Comparison of ENCODE assay signal across 8 cellular contexts in genomic region chr6:33384581-33385020, GRCh38. TPM values are rescaled to one million over a fixed set of nuclear protein-coding genes. Genes with fewer than 3 reads are reported as not detected.
A peak's percentile ranks its signal among the peaks of the same experiment; 100 is the strongest.
DNase-seq lines count a peak whose midpoint lies in the region; ATAC-seq and TF ChIP-seq lines count a peak whose summit lies in the region.

No MANE protein-coding gene starts in this region.

- no peaks in the 10 kb centered on the region for H3K36me3 ChIP-seq in mammary epithelial cell (ENCODE audit: insufficient read depth, low read length)

- no peak overlapping the region for H3K27ac ChIP-seq in mammary epithelial cell (ENCODE audit: insufficient read depth, low read depth, low read length)

- H2AFZ ChIP-seq in mammary epithelial cell (ENCODE audit: low read depth, low read length): peak overlapping the region; percentile 47

- BruUV-seq in mammary epithelial cell (replicated peaks; lab: Mats Ljungman, UMichigan): no TSS peak

- POLR2A ChIA-PET in AG04449 (lab: Yijun Ruan, JAX): no interaction called here

- CTCF ChIA-PET in AG04449 (lab: Yijun Ruan, JAX): interaction anchor here (0.7 to 2.8 kb wide), 12 partner anchors 9 to 195 kb away, joined by 3 to 20 read pairs (median 4); partner anchors contain the start of gene BAK1
- CTCF ChIA-PET in mammary epithelial cell (lab: Charles Lee; ENCODE audit: low non-redundant PET): interaction anchor here (0.6 to 0.7 kb wide), 3 partner anchors 9 to 195 kb away, joined by 4 to 22 read pairs (median 6); partner anchors contain the start of gene BAK1

- in situ Hi-C loops in mammary epithelial cell (cut with MboI; ENCODE audit: low sequenced_read_pairs in 2 of 2): no loop called here

- TF ChIP-seq CTCF in AG04449 (IDR thresholded peaks at IDR 0.05; ENCODE audit: insufficient read depth, low read length, missing control alignments) (peak; percentile 42), mammary epithelial cell (conservative IDR thresholded peaks at IDR 0.05 in 1 of 2, IDR thresholded peaks at IDR 0.05 in 1 of 2; ENCODE audit: extremely low read depth in 1 of 2, insufficient read depth in 1 of 2, low read depth in 1 of 2, low read length in 2 of 2) (peak; percentile 49 to 62)

- DNase-seq in AG04449 (ENCODE audit: low read depth, low spot score) (peak; percentile 19), HT-29 (ENCODE audit: low spot score) (peak; percentile 39), mammary epithelial cell (peak; percentile 62), left lobe of liver (ENCODE audit: low spot score) (no peak), cerebellar nuclear complex (lab: John Stamatoyannopoulos, UW) (no peak), SW480 (ENCODE audit: low spot score) (no peak)
- DNase-seq in stimulated activated CD4-positive, alpha-beta T cell treated with anti-CD3 and anti-CD28 coated beads, Interleukin-2, amount 100 ng/mL, for 48 hours: no peak

- no peaks in the 10 kb centered on the region for H3K27me3 ChIP-seq in mammary epithelial cell (ENCODE audit: insufficient read depth, low read length)

- H3K4me3 ChIP-seq in AG04449 (ENCODE audit: low read depth, low read length) (no peak overlapping the region), mammary epithelial cell (replicated peaks in 1 of 3; ENCODE audit: insufficient read depth in 1 of 3, low read depth in 2 of 3, low read length in 3 of 3) (no peak overlapping the region)

- H3K79me2 ChIP-seq in mammary epithelial cell (ENCODE audit: insufficient read depth, low read length): no peaks in the 10 kb centered on the region

- dilution Hi-C loops in mammary epithelial cell (cut with HindIII; ENCODE audit: low sequenced_read_pairs): loop anchor here (5.0 kb wide), 3 partner anchors 43 to 97 kb away; partner anchors contain the start of genes PFDN6, WDR46 and ZBTB22

- H3K9me3 ChIP-seq in mammary epithelial cell (replicated peaks; ENCODE audit: insufficient read depth, low read length): no peaks in the 10 kb centered on the region

- H3K4me2 ChIP-seq in mammary epithelial cell (ENCODE audit: insufficient read depth, low read depth, low read length): no peak overlapping the region

- ATAC-seq in left lobe of liver (peak; percentile 26), GM18867 (IDR thresholded peaks at IDR 0.05; ENCODE audit: unreplicated experiment) (no peak)

- 8% methylated on average over 4 of the region's 4 CpGs for WGBS in mammary epithelial cell (ENCODE audit: low coverage, missing lambda C conversion rate)

- peaks cover 7% of the 10 kb centered on the region for H3K4me1 ChIP-seq in mammary epithelial cell (ENCODE audit: insufficient read depth, low read length)

- H4K20me1 ChIP-seq in mammary epithelial cell (ENCODE audit: insufficient read depth, low read length): no peaks in the 10 kb centered on the region

- no peak overlapping the region for H3K9ac ChIP-seq in mammary epithelial cell (ENCODE audit: insufficient read depth, low read length)

- intact Hi-C loops in mammary epithelial cell (cut with micrococcal nuclease): no loop called here

RNA-seq across cellular contexts. Expression of gene KIFC1, which starts 7.0 kb away (rescaled TPM):
- total RNA-seq in HT-29 (2014; rRNA removed; shearing (Covaris generic)): 64.8 and 67.5 TPM in 2 replicates
- total RNA-seq in mammary epithelial cell (10 to 100 TPM in 1 of 2 donors, 1 to 10 TPM in 1; 2.8 to 36.7 TPM), left lobe of liver (0.38 TPM)
- 47.5 TPM for polyA plus RNA-seq in mammary epithelial cell
- 45.2 TPM for polyA minus RNA-seq in mammary epithelial cell

RNA-seq across cellular contexts. Expression of gene PHF1, which starts 26.2 kb away (rescaled TPM):
- 30.8 and 35.5 TPM in 2 replicates for total RNA-seq in HT-29 (2014; rRNA removed; shearing (Covaris generic))
- total RNA-seq in mammary epithelial cell (10 to 100 TPM; 15.7 to 31.7 TPM), left lobe of liver (20.7 TPM)
- 19.0 TPM for polyA plus RNA-seq in mammary epithelial cell
- 56.0 TPM for polyA minus RNA-seq in mammary epithelial cell

RNA-seq across cellular contexts. Expression of gene CUTA, which starts 33.3 kb away (rescaled TPM):
- 300 and 321 TPM in 2 replicates for total RNA-seq in HT-29 (2014; rRNA removed; shearing (Covaris generic))
- 100 to 1,000 TPM in 1 of 2 donors, 10 to 100 TPM in 1; 81.4 to 181 TPM for total RNA-seq in mammary epithelial cell
- 232 TPM for polyA plus RNA-seq in mammary epithelial cell
- polyA minus RNA-seq in mammary epithelial cell: 160 TPM
- 104 TPM for total RNA-seq in left lobe of liver

RNA-seq across cellular contexts. Expression of gene SYNGAP1, which starts 35.3 kb away (rescaled TPM):
- total RNA-seq in HT-29 (2014; rRNA removed; shearing (Covaris generic)): 3.3 and 5.2 TPM in 2 replicates
- total RNA-seq in mammary epithelial cell (10 to 100 TPM in 1 of 2 donors, 1 to 10 TPM in 1; 4.2 to 17.7 TPM), left lobe of liver (2.5 TPM)
- polyA plus RNA-seq in mammary epithelial cell: 3.2 TPM
- 1.8 TPM for polyA minus RNA-seq in mammary epithelial cell

Comparison
In these comparisons a context has a peak if more than half of its experiments do, and no peak if none do; other contexts are left out.
1. DNase-seq: peak in AG04449 (single experiment), HT-29 (single experiment) and mammary epithelial cell (single experiment); none in left lobe of liver (single experiment), cerebellar nuclear complex (0 of 2), SW480 (single experiment) and stimulated activated CD4-positive, alpha-beta T cell treated with anti-CD3 and anti-CD28 coated beads, Interleukin-2, amount 100 ng/mL, for 48 hours (0 of 2).